ENCODE assay signal across 9 cellular contexts in genomic region chr4:98293089-98293887, GRCh38. TPM values are rescaled to one million over a fixed set of nuclear protein-coding genes. Genes with fewer than 3 reads are reported as not detected.
DNase-seq lines count a peak whose midpoint lies in the region; ATAC-seq and TF ChIP-seq lines count a peak whose summit lies in the region.
"Had no signal": no experiment of that assay in that cellular context is flagged by ENCODE, and none has a peak within 500 bp of the region (broad histone marks: within the 10 kb centered on the region; RNA-seq: fewer than 3 reads in every experiment).

No MANE protein-coding gene starts in this region.

- ATAC-seq in CD4-positive, CD25-positive, alpha-beta regulatory T cell (ENCODE audit: low read depth in 2 of 2), result no peak
- ATAC-seq in HG03045 (IDR thresholded peaks at IDR 0.05; ENCODE audit: unreplicated experiment), result no peak
- ATAC-seq: gastroesophageal sphincter had no signal

- H3K4me1 ChIP-seq in CD4-positive, CD25-positive, alpha-beta regulatory T cell (ENCODE audit: control insufficient read depth, insufficient read depth, low read length, poor library complexity, severe bottlenecking), result peaks cover 30% of the 10 kb centered on the region

- no peaks in the 10 kb centered on the region for H3K9me3 ChIP-seq in CD4-positive, CD25-positive, alpha-beta regulatory T cell (ENCODE audit: control insufficient read depth in 2 of 2, low read length in 2 of 2)
- H3K9me3 ChIP-seq: gastroesophageal sphincter had no signal

- no peak for DNase-seq in CD4-positive, CD25-positive, alpha-beta regulatory T cell
- DNase-seq in HFFc6, result no peak
- DNase-seq in choroid plexus epithelial cell (ENCODE audit: low read depth), result peak; percentile 14
- no peak for DNase-seq in osteocyte (ENCODE audit: extremely low spot score, unreplicated experiment)
- DNase-seq in H4 (ENCODE audit: low spot score), result no peak
- no peak for DNase-seq in AG08396 (ENCODE audit: low spot score)
- DNase-seq: activated naive CD8-positive, alpha-beta T cell treated with anti-CD3 and anti-CD28 coated beads for 36 hours had no signal

- no peak for TF ChIP-seq CTCF in HFFc6 (IDR thresholded peaks at IDR 0.05)
- no peak for TF ChIP-seq CTCF in choroid plexus epithelial cell (conservative IDR thresholded peaks at IDR 0.05; ENCODE audit: low read depth, low read length)
- no peak for TF ChIP-seq CTCF in osteocyte (IDR thresholded peaks at IDR 0.05)

- H3K36me3 Mint-ChIP-seq in CD4-positive, CD25-positive, alpha-beta regulatory T cell, result peaks cover 29% of the 10 kb centered on the region
- peaks cover 29% of the 10 kb centered on the region for H3K36me3 Mint-ChIP-seq in HFFc6 (ENCODE audit: low read depth)
- peaks cover 16% of the 10 kb centered on the region for H3K36me3 Mint-ChIP-seq in osteocyte (ENCODE audit: unreplicated experiment)

- H3K36me3 ChIP-seq in CD4-positive, CD25-positive, alpha-beta regulatory T cell (ENCODE audit: control insufficient read depth, insufficient read depth, low read length), result peaks cover 18% of the 10 kb centered on the region

- no peak overlapping the region for H3K4me3 ChIP-seq in CD4-positive, CD25-positive, alpha-beta regulatory T cell (ENCODE audit: low read depth, low read length)
- no peak overlapping the region for H3K4me3 ChIP-seq in choroid plexus epithelial cell (ENCODE audit: low read depth, low read length)
- H3K4me3 ChIP-seq: gastroesophageal sphincter had no signal

- peak overlapping the region in 1 of 4 donors; percentile 13 for H3K4me3 Mint-ChIP-seq in CD4-positive, CD25-positive, alpha-beta regulatory T cell
- no peak overlapping the region for H3K4me3 Mint-ChIP-seq in HFFc6
- H3K4me3 Mint-ChIP-seq in osteocyte (ENCODE audit: unreplicated experiment), result peak overlapping the region; percentile 26
- H3K4me3 Mint-ChIP-seq: activated naive CD8-positive, alpha-beta T cell treated with anti-CD3 and anti-CD28 coated beads for 36 hours had no signal

- H3K4me1 Mint-ChIP-seq in CD4-positive, CD25-positive, alpha-beta regulatory T cell, result peaks cover 48 to 65% (median 57%) of the 10 kb centered on the region in 4 donors
- H3K4me1 Mint-ChIP-seq in HFFc6 (ENCODE audit: low read depth), result peaks cover 30% of the 10 kb centered on the region
- H3K4me1 Mint-ChIP-seq in osteocyte (ENCODE audit: unreplicated experiment), result peaks cover 40% of the 10 kb centered on the region

- no peaks in the 10 kb centered on the region for H3K27me3 ChIP-seq in CD4-positive, CD25-positive, alpha-beta regulatory T cell (ENCODE audit: control insufficient read depth, insufficient read depth, low read length)
- H3K27me3 ChIP-seq: gastroesophageal sphincter had no signal

- no peak overlapping the region for H3K27ac ChIP-seq in CD4-positive, CD25-positive, alpha-beta regulatory T cell (ENCODE audit: insufficient read depth, low read length, poor library complexity, severe bottlenecking)
- H3K27ac ChIP-seq: gastroesophageal sphincter had no signal

- H3K27me3 Mint-ChIP-seq in CD4-positive, CD25-positive, alpha-beta regulatory T cell, result no peaks in the 10 kb centered on the region
- no peaks in the 10 kb centered on the region for H3K27me3 Mint-ChIP-seq in HFFc6 (ENCODE audit: insufficient read depth)
- no peaks in the 10 kb centered on the region for H3K27me3 Mint-ChIP-seq in osteocyte (ENCODE audit: unreplicated experiment)
- H3K27me3 Mint-ChIP-seq: activated naive CD8-positive, alpha-beta T cell treated with anti-CD3 and anti-CD28 coated beads for 36 hours had no signal

- H3K27ac Mint-ChIP-seq in CD4-positive, CD25-positive, alpha-beta regulatory T cell, result peak overlapping the region in 2 of 3 donors; percentile 23 to 70
- H3K27ac Mint-ChIP-seq in HFFc6 (peak overlapping the region; percentile 44; the same call in 1 of the 2 replicates), osteocyte (ENCODE audit: unreplicated experiment) (peak overlapping the region; percentile 91)
- H3K27ac Mint-ChIP-seq: activated naive CD8-positive, alpha-beta T cell treated with anti-CD3 and anti-CD28 coated beads for 36 hours had no signal

- no peaks in the 10 kb centered on the region for H3K9me3 Mint-ChIP-seq in CD4-positive, CD25-positive, alpha-beta regulatory T cell
- H3K9me3 Mint-ChIP-seq in HFFc6, result no peaks in the 10 kb centered on the region
- no peaks in the 10 kb centered on the region for H3K9me3 Mint-ChIP-seq in osteocyte (ENCODE audit: unreplicated experiment)
- H3K9me3 Mint-ChIP-seq: activated naive CD8-positive, alpha-beta T cell treated with anti-CD3 and anti-CD28 coated beads for 36 hours had no signal

RNA-seq across cellular contexts. Expression of gene RAP1GDS1, which starts 32.1 kb away (rescaled TPM):
- total RNA-seq in CD4-positive, CD25-positive, alpha-beta regulatory T cell, result 54.7 TPM
- polyA plus RNA-seq in CD4-positive, CD25-positive, alpha-beta regulatory T cell, result 10 to 100 TPM; 40.4 to 68.8 (median 48.9) TPM
- 10 to 100 TPM; 66.8 to 78.7 (median 73.0) TPM for total RNA-seq in HFFc6 (2021; fragmentation: NEBNext Ultra II Directional; extraction: Animal tissue kit (Norgen Biotek cat#: 25700))
- 42.5 and 47.6 TPM in 2 replicates for total RNA-seq in osteocyte
- total RNA-seq in H4 (2014; rRNA removed; shearing (Covaris generic)), result 37.2 and 41.5 TPM in 2 replicates
